34 cellular contexts compared by ENCODE assay signal in genomic region chr6:114659513-114659912, GRCh38.
"Had no signal": no experiment of that assay in that cellular context is flagged by ENCODE, and none has a peak within 500 bp of the region (broad histone marks: within the 10 kb centered on the region; RNA-seq: fewer than 3 reads in every experiment).

No MANE protein-coding gene starts in this region.

- H3K36me3 ChIP-seq: MG63 had no signal

- H3K27me3 ChIP-seq: MG63 had no signal

- H3K4me3 ChIP-seq: MG63 had no signal

- DNase-seq: Karpas-422, Kasumi-1, MG63, MM.1S, MV-4-11, NCI-H1048, NCI-H1092, NCI-H1092 treated with DMSO at 0.1 percent for 48 hours, NCI-H1105, NCI-H1105 treated with DMSO at 0.1 percent for 48 hours, NCI-H1417, NCI-H1417 treated with DMSO at 0.1 percent for 48 hours, NCI-H1436, NCI-H146, NCI-H1694, NCI-H1694 treated with DMSO at 0.1 percent for 48 hours, NCI-H187, NCI-H187 treated with DMSO at 0.1 percent for 48 hours, NCI-H1930, NCI-H2029, NCI-H2029 treated with DMSO at 0.1 percent for 48 hours, NCI-H2081, NCI-H2081 treated with DMSO at 0.1 percent for 48 hours, NCI-H2107, NCI-H2171, NCI-H2171 treated with DMSO at 0.1 percent for 48 hours, NCI-H2227 treated with DMSO at 0.1 percent for 48 hours, NCI-H226, NCI-H345, NCI-H446, NCI-H446 treated with DMSO at 0.1 percent for 48 hours, NCI-H510A, NCI-H510A treated with DMSO at 0.1 percent for 48 hours, NCI-H524 had no signal
